Comparison of ENCODE assay signal across 8 cellular contexts in genomic region chr19:6066661-6067646, GRCh38. TPM values are rescaled to one million over a fixed set of nuclear protein-coding genes. Genes with fewer than 3 reads are reported as not detected.
DNase-seq lines count a peak whose midpoint lies in the region; ATAC-seq and TF ChIP-seq lines count a peak whose summit lies in the region.

No MANE protein-coding gene starts in this region.

- H3K27ac Mint-ChIP-seq in HFFc6, result peak overlapping the region; percentile 96

- peaks cover 22% of the 10 kb centered on the region for H3K36me3 Mint-ChIP-seq in HFFc6 (ENCODE audit: low read depth)

- H3K4me3 ChIP-seq in breast epithelium, result no peak overlapping the region
- H3K4me3 ChIP-seq in rectal smooth muscle tissue (ENCODE audit: low read length), result peak overlapping the region; percentile 44

- peaks cover 77% of the 10 kb centered on the region for H3K4me1 Mint-ChIP-seq in HFFc6 (ENCODE audit: low read depth)

- TF ChIP-seq POLR2A in breast epithelium (IDR thresholded peaks at IDR 0.05), result no peak

- no peaks in the 10 kb centered on the region for H3K9me3 ChIP-seq in breast epithelium

- DNase-seq in AML-193 (lab: John Stamatoyannopoulos, UW), result peak; percentile 89 to 90
- peak; percentile 74 for DNase-seq in HFFc6
- peak; percentile 98 for DNase-seq in NCI-H748 (lab: John Stamatoyannopoulos, UW; ENCODE audit: unreplicated experiment)
- DNase-seq in breast epithelium (ENCODE audit: low spot score in 2 of 2), result peak; percentile 93 to 96
- peak in 41 of 51 donors; percentile 10 to 82 (median 62) for DNase-seq in hypothalamus (lab: John Stamatoyannopoulos, UW)
- DNase-seq in activated CD4-positive, CD25-positive, alpha-beta regulatory T cell (lab: John Stamatoyannopoulos, UW), result no peak

- H3K36me3 ChIP-seq in breast epithelium, result no peaks in the 10 kb centered on the region
- H3K36me3 ChIP-seq in rectal smooth muscle tissue (ENCODE audit: control insufficient read depth, insufficient read depth, low read length), result no peaks in the 10 kb centered on the region

- H3K27me3 Mint-ChIP-seq in HFFc6 (ENCODE audit: insufficient read depth), result peaks cover 6% of the 10 kb centered on the region

- H3K4me1 ChIP-seq in breast epithelium (peaks cover 0 to 3% of the 10 kb centered on the region in 2 donors), rectal smooth muscle tissue (ENCODE audit: control insufficient read depth, insufficient read depth, low read length) (peaks cover 80% of the 10 kb centered on the region)

- TF ChIP-seq CTCF in HFFc6 (IDR thresholded peaks at IDR 0.05), result no peak
- TF ChIP-seq CTCF in breast epithelium (IDR thresholded peaks at IDR 0.05), result no peak

- H3K27me3 ChIP-seq in breast epithelium (no peaks in the 10 kb centered on the region), rectal smooth muscle tissue (ENCODE audit: control insufficient read depth, insufficient read depth, low read length) (no peaks in the 10 kb centered on the region)

- H3K9ac ChIP-seq in rectal smooth muscle tissue (ENCODE audit: low read length), result peak overlapping the region; percentile 41

- ATAC-seq in HG03457 (IDR thresholded peaks at IDR 0.05; ENCODE audit: unreplicated experiment), result no peak

- peak overlapping the region; percentile 59 for H3K4me3 Mint-ChIP-seq in HFFc6

- H3K27ac ChIP-seq in breast epithelium (peak overlapping the region; percentile 80 to 90), rectal smooth muscle tissue (ENCODE audit: low read depth, low read length) (peak overlapping the region; percentile 97)

- intact Hi-C loops in breast epithelium (cut with DNase I; ENCODE audit: low total_unique reads), result no loop called here

- H3K9me3 Mint-ChIP-seq in HFFc6, result peaks cover 4% of the 10 kb centered on the region; the same call in 1 of the 2 replicates

RNA-seq across cellular contexts. Expression of gene RFX2, which starts 43.3 kb away (rescaled TPM):
- 1 to 10 TPM; 6.3 to 9.5 (median 6.9) TPM for total RNA-seq in HFFc6 (2021; fragmentation: NEBNext Ultra II Directional; extraction: Animal tissue kit (Norgen Biotek cat#: 25700))
- total RNA-seq in breast epithelium, result 10 to 100 TPM in 1 of 3 donors, 1 to 10 TPM in 2; 6.1 to 16.2 (median 9.2) TPM

Comparison
In these comparisons a context has a peak if more than half of its experiments do, and no peak if none do; other contexts are left out.
1. DNase-seq: peak in AML-193 (2 of 2), HFFc6 (single experiment), NCI-H748 (single experiment), breast epithelium (2 of 2) and hypothalamus (41 of 51); none in activated CD4-positive, CD25-positive, alpha-beta regulatory T cell (0 of 4).